In genomic region chr7:37255327-37255944, GRCh38 we compare ENCODE assay signal across 30 cellular contexts.
DNase-seq lines count a peak whose midpoint lies in the region; ATAC-seq, FAIRE-seq and TF ChIP-seq lines count a peak whose summit lies in the region.
"Had no signal": no experiment of that assay in that cellular context is flagged by ENCODE, and none has a peak within 500 bp of the region (broad histone marks: within the 10 kb centered on the region; RNA-seq: fewer than 3 reads in every experiment).

No MANE protein-coding gene starts in this region.

- no peak for TF ChIP-seq POLR2A in GM12878 (IDR thresholded peaks at IDR 0.05; ENCODE audit: low read depth, low read length)

- no peak for ATAC-seq in GM12878
- no peak for ATAC-seq in stimulated activated naive B cell treated with anti-CD40 and anti-IgM and Interleukin-4, amounts not matched to agents 10 μg/mL and 1 μg/mL and 100 μg/mL, for 72 hours (replicated peaks)
- no peak for ATAC-seq in GM18520 (IDR thresholded peaks at IDR 0.05; ENCODE audit: unreplicated experiment)
- ATAC-seq: esophagus mucosa had no signal

- FAIRE-seq in GM12878 (lab: Jason Lieb, UNC) (no peak), urothelium cell line (lab: Jason Lieb, UNC) (no peak)
- FAIRE-seq: GM12891, small intestine had no signal

- intact Hi-C loops in GM12878 (cut with micrococcal nuclease; ENCODE audit: unreplicated experiment), result no loop called here

- no peaks in the 10 kb centered on the region for H3K4me1 ChIP-seq in GM12878 (ENCODE audit: control insufficient read depth, insufficient read depth, low read length)
- H3K4me1 ChIP-seq: Peyer's patch, uterus had no signal

- TF ChIP-seq EP300 in GM12878 (IDR thresholded peaks at IDR 0.05; ENCODE audit: borderline replicate concordance in 1 of 2, control insufficient read depth in 1 of 2, low read depth in 2 of 2, low read length in 2 of 2), result no peak

- no peak for TF ChIP-seq RAD21 in GM12878 (IDR thresholded peaks at IDR 0.05; ENCODE audit: insufficient read depth, low read depth, low read length)

- SMC1A ChIA-PET in GM12878 (lab: Charles Lee; ENCODE audit: uncharacterized antibody, unreplicated experiment), result interaction anchor here (0.7 kb wide), 1 partner anchor 96 kb away, joined by 3 read pairs; no protein-coding TSS in a partner anchor

- H3K27me3 ChIP-seq in GM12878 (replicated peaks in 1 of 2; ENCODE audit: control insufficient read depth in 2 of 2, insufficient read depth in 2 of 2, low read length in 1 of 2), result no peaks in the 10 kb centered on the region
- H3K27me3 ChIP-seq: Peyer's patch, right atrium auricular region, uterus had no signal

- no peaks in the 10 kb centered on the region for H3K27me3 Mint-ChIP-seq in activated T-cell treated with anti-CD3 and anti-CD28 coated beads, Interleukin-2, amount 50 U/mL, for 24 hours
- no peaks in the 10 kb centered on the region for H3K27me3 Mint-ChIP-seq in IgD-negative memory B cell
- H3K27me3 Mint-ChIP-seq in stimulated activated naive B cell treated with anti-CD40 and anti-IgM and Interleukin-4, amounts not matched to agents 10 μg/mL and 1 μg/mL and 100 μg/mL, for 72 hours, result no peaks in the 10 kb centered on the region
- H3K27me3 Mint-ChIP-seq: memory B cell; stimulated activated naive CD8-positive, alpha-beta T cell treated with anti-CD3 and anti-CD28 coated beads, Interleukin-15, Interleukin-2, amounts not matched to agents 100 ng/mL and 50 ng/mL, for 24 hours had no signal

- peaks cover 42% of the 10 kb centered on the region for H3K4me1 Mint-ChIP-seq in activated T-cell treated with anti-CD3 and anti-CD28 coated beads, Interleukin-2, amount 50 U/mL, for 24 hours (ENCODE audit: low read depth)
- peaks cover 26 to 31% (median 28%) of the 10 kb centered on the region in 3 donors for H3K4me1 Mint-ChIP-seq in IgD-negative memory B cell
- peaks cover 14 to 27% of the 10 kb centered on the region in 2 donors for H3K4me1 Mint-ChIP-seq in stimulated activated naive B cell treated with anti-CD40 and anti-IgM and Interleukin-4, amounts not matched to agents 10 μg/mL and 1 μg/mL and 100 μg/mL, for 72 hours

- RAD21 ChIA-PET in GM12878 (lab: Charles Lee; ENCODE audit: unreplicated experiment), result no interaction called here

- no peak overlapping the region for H2AFZ ChIP-seq in GM12878 (ENCODE audit: control insufficient read depth, low read depth, low read length)

- POLR2A ChIA-PET in GM12878 (lab: Charles Lee), result no interaction called here

- peak overlapping the region; percentile 48 for H3K27ac Mint-ChIP-seq in activated T-cell treated with anti-CD3 and anti-CD28 coated beads, Interleukin-2, amount 50 U/mL, for 24 hours
- peak overlapping the region in 2 of 3 donors; percentile 50 to 55 for H3K27ac Mint-ChIP-seq in IgD-negative memory B cell
- H3K27ac Mint-ChIP-seq in stimulated activated naive B cell treated with anti-CD40 and anti-IgM and Interleukin-4, amounts not matched to agents 10 μg/mL and 1 μg/mL and 100 μg/mL, for 72 hours, result peak overlapping the region; percentile 33
- H3K27ac Mint-ChIP-seq: stimulated activated naive CD8-positive, alpha-beta T cell treated with anti-CD3 and anti-CD28 coated beads, Interleukin-15, Interleukin-2, amounts not matched to agents 100 ng/mL and 50 ng/mL, for 24 hours had no signal

- no peak overlapping the region for H3K9ac ChIP-seq in GM12878 (ENCODE audit: control insufficient read depth, insufficient read depth, low read length)

- no peak overlapping the region for H3K4me3 Mint-ChIP-seq in activated T-cell treated with anti-CD3 and anti-CD28 coated beads, Interleukin-2, amount 50 U/mL, for 24 hours
- peak overlapping the region in 1 of 4 donors; percentile 10 for H3K4me3 Mint-ChIP-seq in IgD-negative memory B cell
- no peak overlapping the region for H3K4me3 Mint-ChIP-seq in stimulated activated naive B cell treated with anti-CD40 and anti-IgM and Interleukin-4, amounts not matched to agents 10 μg/mL and 1 μg/mL and 100 μg/mL, for 72 hours
- H3K4me3 Mint-ChIP-seq: memory B cell; stimulated activated naive CD8-positive, alpha-beta T cell treated with anti-CD3 and anti-CD28 coated beads, Interleukin-15, Interleukin-2, amounts not matched to agents 100 ng/mL and 50 ng/mL, for 24 hours had no signal

- H3K4me2 ChIP-seq in GM12878 (ENCODE audit: control insufficient read depth, insufficient read depth), result no peak overlapping the region

- H3K79me2 ChIP-seq in GM12878 (ENCODE audit: control insufficient read depth, insufficient read depth, low read length), result no peaks in the 10 kb centered on the region

- H3K36me3 Mint-ChIP-seq in activated T-cell treated with anti-CD3 and anti-CD28 coated beads, Interleukin-2, amount 50 U/mL, for 24 hours (ENCODE audit: low read depth), result peaks cover 80% of the 10 kb centered on the region
- H3K36me3 Mint-ChIP-seq in IgD-negative memory B cell, result peaks cover 21% of the 10 kb centered on the region
- peaks cover 32 to 50% of the 10 kb centered on the region in 2 donors for H3K36me3 Mint-ChIP-seq in stimulated activated naive B cell treated with anti-CD40 and anti-IgM and Interleukin-4, amounts not matched to agents 10 μg/mL and 1 μg/mL and 100 μg/mL, for 72 hours

- WGBS in GM12878 (ENCODE audit: insufficient coverage, insufficient replicate concordance, low lambda C conversion rate, missing lambda C conversion rate), result 59% methylated on average over 7 of the region's 7 CpGs

- H3K9me3 Mint-ChIP-seq in activated T-cell treated with anti-CD3 and anti-CD28 coated beads, Interleukin-2, amount 50 U/mL, for 24 hours, result no peaks in the 10 kb centered on the region
- H3K9me3 Mint-ChIP-seq in IgD-negative memory B cell, result no peaks in the 10 kb centered on the region
- H3K9me3 Mint-ChIP-seq in stimulated activated naive B cell treated with anti-CD40 and anti-IgM and Interleukin-4, amounts not matched to agents 10 μg/mL and 1 μg/mL and 100 μg/mL, for 72 hours, result peaks cover 0 to 4% of the 10 kb centered on the region in 2 donors
- H3K9me3 Mint-ChIP-seq: memory B cell; stimulated activated naive CD8-positive, alpha-beta T cell treated with anti-CD3 and anti-CD28 coated beads, Interleukin-15, Interleukin-2, amounts not matched to agents 100 ng/mL and 50 ng/mL, for 24 hours had no signal

- H3K27ac ChIP-seq in GM12878 (ENCODE audit: control insufficient read depth, insufficient read depth), result no peak overlapping the region
- H3K27ac ChIP-seq: Peyer's patch, right atrium auricular region, uterus, WERI-Rb-1 had no signal

- BruUV-seq in GM12878 (replicated peaks; lab: Mats Ljungman, UMichigan), result no TSS peak

- peaks cover 0 to 4% of the 10 kb centered on the region in 2 experiments; a peak in 3 of 4 replicates for H3K36me3 ChIP-seq in GM12878 (ENCODE audit: control insufficient read depth in 2 of 2, insufficient read depth in 2 of 2, low read length in 1 of 2)
- H3K36me3 ChIP-seq: right atrium auricular region, uterus, WERI-Rb-1 had no signal

- CTCF ChIA-PET in GM12878 (lab: Yijun Ruan, JAX), result interaction anchor here (0.6 to 1.4 kb wide), 3 partner anchors 10 to 593 kb away, joined by 3 read pairs; partner anchors contain the start of gene NME8

- DNase-seq in activated T-cell treated with anti-CD3 and anti-CD28 coated beads, Interleukin-2, amount 50 U/mL, for 24 hours, result no peak
- no peak for DNase-seq in activated T-cell treated with anti-CD3 and anti-CD28 coated beads for 4 hours
- no peak for DNase-seq in GM12878 (ENCODE audit: low read depth, low spot score)
- DNase-seq in stimulated activated naive B cell treated with anti-CD40 and anti-IgM and Interleukin-4, amounts not matched to agents 10 μg/mL and 1 μg/mL and 100 μg/mL, for 72 hours, result no peak
- no peak for DNase-seq in urothelium cell line (ENCODE audit: low spot score)
- no peak for DNase-seq in activated gamma-delta T cell (lab: John Stamatoyannopoulos, UW)
- DNase-seq: activated CD4-positive, alpha-beta T cell treated with anti-CD3 and anti-CD28 coated beads, Interleukin-2, amount 50 U/mL, for 4 hours; activated CD8-positive, alpha-beta memory T cell treated with anti-CD3 and anti-CD28 coated beads, Interleukin-2, amount 50 U/mL, for 48 hours; activated effector memory CD4-positive, alpha-beta T cell treated with anti-CD3 and anti-CD28 coated beads, Interleukin-2, amount 50 U/mL, for 16 hours; AML-193; central memory CD4-positive, alpha-beta T cell; cortex of kidney; glutamatergic neuron; HCEC 1CT; Karpas-422; NCI-H1417 treated with DMSO at 0.1 percent for 48 hours; NCI-H2081 treated with DMSO at 0.1 percent for 48 hours; NCI-H345; Peyer's patch; SHP77 treated with DMSO at 0.1 percent for 48 hours; small intestine; uterus; WERI-Rb-1 had no signal

- no peaks in the 10 kb centered on the region for H3K9me3 ChIP-seq in GM12878 (replicated peaks; ENCODE audit: control insufficient read depth, insufficient read depth, low read length)
- H3K9me3 ChIP-seq: Peyer's patch, right atrium auricular region, uterus had no signal

- no peaks in the 10 kb centered on the region for H4K20me1 ChIP-seq in GM12878 (ENCODE audit: control insufficient read depth, insufficient read depth)

- in situ Hi-C loops in GM12878 (cut with MboI), result no loop called here

- H3K4me3 ChIP-seq in GM12878, result no peak overlapping the region
- H3K4me3 ChIP-seq: Peyer's patch, right atrium auricular region, uterus had no signal

- TF ChIP-seq CTCF in GM12878 (IDR thresholded peaks at IDR 0.05 in 2 of 3, conservative IDR thresholded peaks at IDR 0.05 in 1 of 3; ENCODE audit: control insufficient read depth in 2 of 3, extremely low read depth in 1 of 3, insufficient read depth in 1 of 3, low read depth in 3 of 3, low read length in 3 of 3), result no peak

TF ChIP-seq in GM12878, 131 proteins besides CTCF, POLR2A, EP300 and RAD21 (continues in another document):
- TF ChIP-seq HDGF (IDR thresholded peaks at IDR 0.05) (no peak), ZNF274 (IDR thresholded peaks at IDR 0.05; ENCODE audit: insufficient read depth, insufficient read length) (no peak)
